Comparison of ENCODE assay signal across 1 cellular context in the genomic region with DNA sequence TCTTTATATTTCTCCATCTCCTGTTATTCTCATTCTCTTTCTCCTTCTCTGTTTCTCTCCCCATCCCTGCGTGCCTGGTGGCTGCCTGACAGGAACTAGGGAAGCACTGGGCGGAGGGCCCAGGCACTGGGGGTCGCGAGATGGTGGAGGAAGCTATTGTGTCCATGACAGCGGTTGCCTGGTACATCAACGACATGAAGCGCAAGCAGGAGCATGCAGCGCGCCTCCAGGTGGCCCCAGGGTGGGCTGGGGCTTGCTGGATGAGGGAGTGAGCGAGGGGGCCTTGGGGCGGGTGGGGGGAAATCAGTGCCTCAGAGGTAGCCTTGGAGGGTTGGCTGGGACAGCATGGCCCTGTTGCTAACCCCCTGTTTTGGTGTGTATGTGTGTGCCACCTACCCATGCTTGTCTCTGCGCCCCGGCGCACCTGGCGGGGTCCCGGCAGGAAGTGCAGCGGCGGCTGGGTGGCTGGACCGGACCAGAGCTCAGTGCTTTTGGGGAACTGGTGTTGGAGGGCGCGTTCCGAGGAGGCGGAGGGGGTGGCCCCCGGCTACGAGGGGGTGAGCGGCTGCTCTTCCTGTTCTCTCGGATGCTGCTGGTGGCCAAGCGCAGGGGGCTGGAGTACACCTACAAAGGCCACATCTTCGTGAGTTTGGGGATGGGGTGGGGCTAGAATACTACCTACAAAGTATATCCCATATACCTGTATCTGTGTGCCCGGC.
TF ChIP-seq lines count a peak whose summit lies in the region.

No MANE protein-coding gene starts in this region.

TF ChIP-seq in H1, 55 proteins besides CTCF, POLR2A, EP300 and RAD21:
- TF ChIP-seq CTBP2 (IDR thresholded peaks at IDR 0.05; ENCODE audit: borderline replicate concordance, insufficient read depth, insufficient read length, low read length): no peak
- no peak for TF ChIP-seq JUN (IDR thresholded peaks at IDR 0.05; ENCODE audit: low read depth, low read length)
- no peak for TF ChIP-seq CEBPB (IDR thresholded peaks at IDR 0.05; ENCODE audit: low read depth, low read length)
- TF ChIP-seq RNF2 (IDR thresholded peaks at IDR 0.05; ENCODE audit: borderline replicate concordance, low read depth, low read length, missing control alignments, poor library complexity, severe bottlenecking): no peak
- no peak for TF ChIP-seq RXRA (IDR thresholded peaks at IDR 0.05; ENCODE audit: insufficient read depth, low read depth, low read length)
- TF ChIP-seq HDAC2 (IDR thresholded peaks at IDR 0.05; ENCODE audit: borderline replicate concordance in 1 of 2, low read depth in 2 of 2, low read length in 2 of 2): no peak
- TF ChIP-seq HDAC6 (IDR thresholded peaks at IDR 0.05; ENCODE audit: low read depth, low read length): no peak
- TF ChIP-seq SUZ12 (IDR thresholded peaks at IDR 0.05; ENCODE audit: low read length): no peak
- TF ChIP-seq MAFK (IDR thresholded peaks at IDR 0.05; ENCODE audit: low read depth, low read length): no peak
- TF ChIP-seq, protein P1, sequence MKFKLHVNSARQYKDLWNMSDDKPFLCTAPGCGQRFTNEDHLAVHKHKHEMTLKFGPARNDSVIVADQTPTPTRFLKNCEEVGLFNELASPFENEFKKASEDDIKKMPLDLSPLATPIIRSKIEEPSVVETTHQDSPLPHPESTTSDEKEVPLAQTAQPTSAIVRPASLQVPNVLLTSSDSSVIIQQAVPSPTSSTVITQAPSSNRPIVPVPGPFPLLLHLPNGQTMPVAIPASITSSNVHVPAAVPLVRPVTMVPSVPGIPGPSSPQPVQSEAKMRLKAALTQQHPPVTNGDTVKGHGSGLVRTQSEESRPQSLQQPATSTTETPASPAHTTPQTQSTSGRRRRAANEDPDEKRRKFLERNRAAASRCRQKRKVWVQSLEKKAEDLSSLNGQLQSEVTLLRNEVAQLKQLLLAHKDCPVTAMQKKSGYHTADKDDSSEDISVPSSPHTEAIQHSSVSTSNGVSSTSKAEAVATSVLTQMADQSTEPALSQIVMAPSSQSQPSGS (IDR thresholded peaks at IDR 0.05; ENCODE audit: low read length): no peak
- TF ChIP-seq TAF1 (IDR thresholded peaks at IDR 0.05; ENCODE audit: low read depth, low read length): no peak
- no peak for TF ChIP-seq SP1 (IDR thresholded peaks at IDR 0.05; ENCODE audit: low read depth, low read length)
- no peak for TF ChIP-seq TCF12 (IDR thresholded peaks at IDR 0.05; ENCODE audit: low read depth, low read length)
